Comparison of ENCODE assay signal across 8 cellular contexts in the genomic region with DNA sequence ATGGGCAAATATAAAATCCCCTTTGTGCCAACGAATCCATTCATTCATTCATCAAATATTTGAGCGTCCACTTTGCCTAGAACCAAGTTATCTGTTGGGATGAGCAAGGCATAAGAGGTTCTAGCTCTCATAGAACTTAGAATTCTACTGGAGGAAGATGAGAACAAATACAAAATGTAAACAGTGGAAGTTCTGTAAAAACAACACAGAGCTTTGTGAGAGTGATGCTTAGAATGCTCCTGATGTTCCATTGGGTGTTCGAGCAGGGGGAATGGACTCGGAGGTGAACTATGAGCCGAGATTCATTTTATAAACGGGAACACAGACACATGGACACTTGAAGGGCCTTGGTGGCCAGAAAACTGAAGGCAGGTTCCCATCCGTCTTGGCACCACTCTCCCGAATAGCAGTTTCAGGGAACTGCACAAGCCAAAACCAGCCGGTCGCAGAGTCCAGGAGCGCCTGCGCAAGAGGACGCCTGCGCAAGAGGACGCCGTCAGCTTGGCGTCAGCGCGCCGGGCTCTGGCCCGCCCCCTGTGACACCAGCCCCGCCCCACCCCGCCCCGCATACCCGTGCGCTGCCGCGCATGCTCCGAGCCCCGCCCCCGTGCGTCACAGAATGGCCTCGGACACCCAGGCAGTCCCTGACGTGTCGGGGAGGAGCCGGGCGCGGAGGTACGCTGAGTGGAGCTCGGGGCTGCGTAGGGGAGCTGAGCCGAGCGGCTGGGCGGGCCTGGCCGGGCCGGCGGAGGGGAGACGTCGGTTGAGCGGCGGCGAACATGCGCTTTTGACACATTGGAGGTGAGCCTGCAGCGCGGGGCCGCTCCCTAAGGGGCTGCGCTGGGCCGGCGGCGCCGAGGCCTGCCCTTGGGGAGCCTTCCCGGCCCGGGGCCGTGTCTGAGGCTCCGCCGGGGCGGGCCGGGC. TPM values are rescaled to one million over a fixed set of nuclear protein-coding genes. Genes with fewer than 3 reads are reported as not detected.
A peak's percentile ranks its signal among the peaks of the same experiment; 100 is the strongest.
DNase-seq lines count a peak whose midpoint lies in the region; ATAC-seq and TF ChIP-seq lines count a peak whose summit lies in the region.

A gene with protein sequence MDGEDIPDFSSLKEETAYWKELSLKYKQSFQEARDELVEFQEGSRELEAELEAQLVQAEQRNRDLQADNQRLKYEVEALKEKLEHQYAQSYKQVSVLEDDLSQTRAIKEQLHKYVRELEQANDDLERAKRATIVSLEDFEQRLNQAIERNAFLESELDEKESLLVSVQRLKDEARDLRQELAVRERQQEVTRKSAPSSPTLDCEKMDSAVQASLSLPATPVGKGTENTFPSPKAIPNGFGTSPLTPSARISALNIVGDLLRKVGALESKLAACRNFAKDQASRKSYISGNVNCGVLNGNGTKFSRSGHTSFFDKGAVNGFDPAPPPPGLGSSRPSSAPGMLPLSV (plus strand): TSS at position 640 of the 924 bp plus-strand sequence. CDS start 8,388 bp downstream, outside the sequence.

- H3K4me3 ChIP-seq in left ventricle myocardium inferior (peak within 1 kb of the TSS; percentile 99), upper lobe of right lung (peak within 1 kb of the TSS; percentile 89)

- ATAC-seq in GM18502 (IDR thresholded peaks at IDR 0.05; ENCODE audit: poor library complexity, unreplicated experiment) (peak; percentile 95), HG02943 (IDR thresholded peaks at IDR 0.05; ENCODE audit: low read depth, unreplicated experiment) (peak; percentile 93), T-helper 17 cell (peak; percentile 95), upper lobe of right lung (peak; percentile 97)

- H3K4me1 ChIP-seq in left ventricle myocardium inferior (peaks cover 60% of the 10 kb centered on the region), upper lobe of right lung (peaks cover 15% of the 10 kb centered on the region)

- H3K36me3 ChIP-seq in left ventricle myocardium inferior (peaks cover 18% of the 10 kb centered on the region), upper lobe of right lung (peaks cover 20% of the 10 kb centered on the region)

- H3K27ac ChIP-seq in left ventricle myocardium inferior (replicated peaks) = peak within 1 kb of the TSS; percentile 100
- H3K27ac ChIP-seq in upper lobe of right lung = peak within 1 kb of the TSS; percentile 100

- TF ChIP-seq CTCF in left ventricle myocardium inferior (IDR thresholded peaks at IDR 0.05; ENCODE audit: borderline replicate concordance) (no peak), progenitor cell of endocrine pancreas (IDR thresholded peaks at IDR 0.05; ENCODE audit: unreplicated experiment) (no peak), upper lobe of right lung (IDR thresholded peaks at IDR 0.05) (no peak)

- DNase-seq in NCI-H187 (lab: John Stamatoyannopoulos, UW) = peak; percentile 39 to 92
- DNase-seq in T-helper 17 cell = peak; percentile 98 to 99 (median 99)
- DNase-seq in amygdala (lab: John Stamatoyannopoulos, UW) = peak; percentile 72 to 100 (median 97)
- DNase-seq in left ventricle myocardium inferior = peak; percentile 99
- peak; percentile 97 for DNase-seq in progenitor cell of endocrine pancreas (ENCODE audit: low spot score, unreplicated experiment)
- peak; percentile 100 for DNase-seq in upper lobe of right lung

- H3K27me3 ChIP-seq in left ventricle myocardium inferior (ENCODE audit: low read depth) (no peaks in the 10 kb centered on the region), upper lobe of right lung (no peaks in the 10 kb centered on the region)

- H3K4me3 Mint-ChIP-seq in T-helper 17 cell (peak within 1 kb of the TSS; percentile 98), progenitor cell of endocrine pancreas (ENCODE audit: low read depth) (peak within 1 kb of the TSS; percentile 94)

- H3K9me3 Mint-ChIP-seq in progenitor cell of endocrine pancreas (ENCODE audit: low read depth) = no peaks in the 10 kb centered on the region

- H3K27ac Mint-ChIP-seq in T-helper 17 cell (peak within 1 kb of the TSS; percentile 98), progenitor cell of endocrine pancreas (peak within 1 kb of the TSS; percentile 99)

- H3K9me3 ChIP-seq in T-helper 17 cell (ENCODE audit: control insufficient read depth, low read length, poor library complexity, severe bottlenecking) (no peaks in the 10 kb centered on the region), left ventricle myocardium inferior (replicated peaks) (no peaks in the 10 kb centered on the region), upper lobe of right lung (no peaks in the 10 kb centered on the region)

- H3K36me3 Mint-ChIP-seq in T-helper 17 cell (ENCODE audit: low read depth) = peaks cover 2% of the 10 kb centered on the region
- peaks cover 4% of the 10 kb centered on the region for H3K36me3 Mint-ChIP-seq in progenitor cell of endocrine pancreas (ENCODE audit: insufficient read depth)

- intact Hi-C loops in left ventricle myocardium inferior (cut with micrococcal nuclease) = no loop called here
- intact Hi-C loops in upper lobe of right lung (cut with DNase I) = no loop called here

- H3K27me3 Mint-ChIP-seq in T-helper 17 cell (no peaks in the 10 kb centered on the region), progenitor cell of endocrine pancreas (no peaks in the 10 kb centered on the region)

- H3K4me1 Mint-ChIP-seq in T-helper 17 cell (peaks cover 21% of the 10 kb centered on the region), progenitor cell of endocrine pancreas (ENCODE audit: low read depth) (peaks cover 11% of the 10 kb centered on the region)

RNA-seq across cellular contexts. Expression of the gene that starts here (rescaled TPM):
- total RNA-seq in T-helper 17 cell = 100 to 1,000 TPM; 259 to 267 TPM
- total RNA-seq in left ventricle myocardium inferior = 25.0 TPM
- 30.5 and 40.5 TPM in 2 replicates for total RNA-seq in progenitor cell of endocrine pancreas
- 80.6 TPM for total RNA-seq in upper lobe of right lung

Comparison
In these comparisons a context has a peak if more than half of its experiments do, and no peak if none do; other contexts are left out.
1. Peak in every context shown above with its lines: DNase-seq, ATAC-seq, H3K4me3 ChIP-seq and H3K27ac ChIP-seq.